Comparison of ENCODE assay signal across 10 cellular contexts in genomic region chr1:19232526-19232851, GRCh38. TPM values are rescaled to one million over a fixed set of nuclear protein-coding genes. Genes with fewer than 3 reads are reported as not detected.
A peak's percentile ranks its signal among the peaks of the same experiment; 100 is the strongest.
DNase-seq lines count a peak whose midpoint lies in the region; ATAC-seq, FAIRE-seq and TF ChIP-seq lines count a peak whose summit lies in the region.
"Had no signal": no experiment of that assay in that cellular context is flagged by ENCODE, and none has a peak within 500 bp of the region (broad histone marks: within the 10 kb centered on the region; RNA-seq: fewer than 3 reads in every experiment).

No MANE protein-coding gene starts in this region.

- H3K4me1 ChIP-seq in left ventricle myocardium inferior = peaks cover 32% of the 10 kb centered on the region
- H3K4me1 ChIP-seq in gastrocnemius medialis = peaks cover 22 to 31% of the 10 kb centered on the region in 2 donors
- no peaks in the 10 kb centered on the region for H3K4me1 ChIP-seq in mammary epithelial cell (ENCODE audit: insufficient read depth, low read length)

- no peaks in the 10 kb centered on the region for H3K27me3 ChIP-seq in left ventricle myocardium inferior (ENCODE audit: low read depth)
- no peaks in the 10 kb centered on the region for H3K27me3 ChIP-seq in gastrocnemius medialis
- H3K27me3 ChIP-seq in mammary epithelial cell (ENCODE audit: insufficient read depth, low read length) = no peaks in the 10 kb centered on the region

- no peak overlapping the region for H3K4me3 ChIP-seq in left ventricle myocardium inferior
- H3K4me3 ChIP-seq in gastrocnemius medialis = no peak overlapping the region
- H3K4me3 ChIP-seq in mammary epithelial cell (replicated peaks in 1 of 3; ENCODE audit: insufficient read depth in 1 of 3, low read depth in 2 of 3, low read length in 3 of 3) = no peak overlapping the region

- peaks cover 26% of the 10 kb centered on the region for H3K36me3 Mint-ChIP-seq in HFFc6 (ENCODE audit: low read depth)

- ATAC-seq in gastrocnemius medialis = peak; percentile 96 to 98
- no peak for ATAC-seq in GM18858 (IDR thresholded peaks at IDR 0.05; ENCODE audit: unreplicated experiment)

- no peaks in the 10 kb centered on the region for H3K79me2 ChIP-seq in mammary epithelial cell (ENCODE audit: insufficient read depth, low read length)

- H3K36me3 ChIP-seq in left ventricle myocardium inferior = peaks cover 96% of the 10 kb centered on the region
- H3K36me3 ChIP-seq in gastrocnemius medialis = peaks cover 0 to 85% of the 10 kb centered on the region in 2 donors
- H3K36me3 ChIP-seq in mammary epithelial cell (ENCODE audit: insufficient read depth, low read length) = peaks cover 31% of the 10 kb centered on the region

- H3K9me3 ChIP-seq in left ventricle myocardium inferior (replicated peaks) = no peaks in the 10 kb centered on the region
- H3K9me3 ChIP-seq in gastrocnemius medialis = no peaks in the 10 kb centered on the region
- H3K9me3 ChIP-seq in mammary epithelial cell (replicated peaks; ENCODE audit: insufficient read depth, low read length) = no peaks in the 10 kb centered on the region

- TF ChIP-seq POLR2A in gastrocnemius medialis (IDR thresholded peaks at IDR 0.05) = no peak

- no peak overlapping the region for H3K9ac ChIP-seq in mammary epithelial cell (ENCODE audit: insufficient read depth, low read length)

- H3K27ac ChIP-seq in left ventricle myocardium inferior (replicated peaks) (peak overlapping the region; percentile 66), gastrocnemius medialis (peak overlapping the region; percentile 56 to 81 (median 61)), mammary epithelial cell (ENCODE audit: insufficient read depth, low read depth, low read length) (no peak overlapping the region)

- no peak overlapping the region for H3K27ac Mint-ChIP-seq in HFFc6

- in situ Hi-C loops in gastrocnemius medialis (cut with MboI; ENCODE audit: low sequenced_read_pairs in 4 of 4) = loop anchor here in 1 of 4 donors (25.0 kb wide), 1 partner anchor 320 kb away; the partner anchor contains the start of gene ALDH4A1
- in situ Hi-C loops in mammary epithelial cell (cut with MboI; ENCODE audit: low sequenced_read_pairs in 2 of 2) = no loop called here

- dilution Hi-C loops in mammary epithelial cell (cut with HindIII; ENCODE audit: low sequenced_read_pairs) = no loop called here

- DNase-seq in HFFc6 (no peak), astrocyte of the hippocampus (ENCODE audit: low read depth, low spot score) (peak; percentile 74), left ventricle myocardium inferior (peak; percentile 34), gastrocnemius medialis (peak; percentile 68 to 71), frontal cortex (ENCODE audit: low spot score in 2 of 2) (no peak), mammary epithelial cell (no peak), NCI-H345 treated with DMSO at 0.1 percent for 48 hours (lab: John Stamatoyannopoulos, UW; ENCODE audit: unreplicated experiment) (no peak)
- DNase-seq: EL, NCI-H2081 had no signal

- intact Hi-C loops in left ventricle myocardium inferior (cut with micrococcal nuclease) (no loop called here), gastrocnemius medialis (cut with DNase I; ENCODE audit: low total_unique reads) (no loop called here), mammary epithelial cell (cut with micrococcal nuclease) (no loop called here)

- no TSS peak for BruUV-seq in mammary epithelial cell (replicated peaks; lab: Mats Ljungman, UMichigan)

- FAIRE-seq in frontal cortex (lab: Jason Lieb, UNC) = no peak

- no peak overlapping the region for H2AFZ ChIP-seq in mammary epithelial cell (ENCODE audit: low read depth, low read length)

- H4K20me1 ChIP-seq in mammary epithelial cell (ENCODE audit: insufficient read depth, low read length) = no peaks in the 10 kb centered on the region

- no peak overlapping the region for H3K4me2 ChIP-seq in mammary epithelial cell (ENCODE audit: insufficient read depth, low read depth, low read length)

- H3K4me3 Mint-ChIP-seq in HFFc6 = no peak overlapping the region

- TF ChIP-seq CTCF in HFFc6 (IDR thresholded peaks at IDR 0.05) (peak; percentile 45), left ventricle myocardium inferior (IDR thresholded peaks at IDR 0.05; ENCODE audit: borderline replicate concordance) (peak; percentile 36), gastrocnemius medialis (IDR thresholded peaks at IDR 0.05 in 4 of 5, conservative IDR thresholded peaks at IDR 0.05 in 1 of 5) (peak in 2 of 5 experiments; percentile 20 to 32), mammary epithelial cell (conservative IDR thresholded peaks at IDR 0.05 in 1 of 2, IDR thresholded peaks at IDR 0.05 in 1 of 2; ENCODE audit: extremely low read depth in 1 of 2, insufficient read depth in 1 of 2, low read depth in 1 of 2, low read length in 2 of 2) (peak in 1 of 2 donors; percentile 2)

- H3K4me1 Mint-ChIP-seq in HFFc6 (ENCODE audit: low read depth) = no peaks in the 10 kb centered on the region

- CTCF ChIA-PET in mammary epithelial cell (lab: Charles Lee; ENCODE audit: low non-redundant PET) = no interaction called here

- H3K27me3 Mint-ChIP-seq in HFFc6 (ENCODE audit: insufficient read depth) = no peaks in the 10 kb centered on the region; the same call in 1 of the 2 replicates

- H3K9me3 Mint-ChIP-seq in HFFc6 = no peaks in the 10 kb centered on the region

RNA-seq across cellular contexts. Expression of gene EMC1, which starts 18.8 kb away (rescaled TPM):
- total RNA-seq in HFFc6 (2021; fragmentation: NEBNext Ultra II Directional; extraction: Animal tissue kit (Norgen Biotek cat#: 25700)) = 100 to 1,000 TPM in 2 of 6 experiments, 10 to 100 TPM in 4; 86.8 to 106 (median 93.6) TPM
- 27.6 TPM for total RNA-seq in left ventricle myocardium inferior
- 10 to 100 TPM; 24.7 to 49.7 (median 43.0) TPM for total RNA-seq in gastrocnemius medialis
- 75.0 TPM for total RNA-seq in frontal cortex
- 10 to 100 TPM; 68.0 to 75.0 TPM for total RNA-seq in mammary epithelial cell
- 55.7 TPM for polyA plus RNA-seq in mammary epithelial cell
- polyA minus RNA-seq in mammary epithelial cell = 101 TPM

RNA-seq across cellular contexts. Expression of gene MRTO4, which starts 19.1 kb away (rescaled TPM):
- 10 to 100 TPM; 40.0 to 61.9 (median 45.0) TPM for total RNA-seq in HFFc6 (2021; fragmentation: NEBNext Ultra II Directional; extraction: Animal tissue kit (Norgen Biotek cat#: 25700))
- 10.0 TPM for total RNA-seq in left ventricle myocardium inferior
- total RNA-seq in gastrocnemius medialis = 10 to 100 TPM; 19.2 to 28.8 (median 26.7) TPM
- total RNA-seq in frontal cortex = 31.8 TPM
- 10 to 100 TPM; 23.3 to 51.6 TPM for total RNA-seq in mammary epithelial cell
- 73.6 TPM for polyA plus RNA-seq in mammary epithelial cell
- 22.3 TPM for polyA minus RNA-seq in mammary epithelial cell

RNA-seq across cellular contexts. Expression of gene UBR4, which starts 22.4 kb away (rescaled TPM):
- total RNA-seq in HFFc6 (2021; fragmentation: NEBNext Ultra II Directional; extraction: Animal tissue kit (Norgen Biotek cat#: 25700)) = 100 to 1,000 TPM in 1 of 6 experiments, 10 to 100 TPM in 5; 74.2 to 116 (median 88.6) TPM
- total RNA-seq in left ventricle myocardium inferior (54.3 TPM), gastrocnemius medialis (100 to 1,000 TPM; 156 to 293 (median 197) TPM), frontal cortex (69.7 TPM), mammary epithelial cell (100 to 1,000 TPM; 128 to 158 TPM)
- 35.6 TPM for polyA plus RNA-seq in mammary epithelial cell
- polyA minus RNA-seq in mammary epithelial cell = 325 TPM

RNA-seq across cellular contexts. Expression of gene AKR7A3, which starts 56.1 kb away (rescaled TPM):
- under 1 TPM in 5 of 6 experiments, not detected in 1; 0.12 to 0.46 (median 0.27) TPM for total RNA-seq in HFFc6 (2021; fragmentation: NEBNext Ultra II Directional; extraction: Animal tissue kit (Norgen Biotek cat#: 25700))
- total RNA-seq in left ventricle myocardium inferior (0.14 TPM), gastrocnemius medialis (under 1 TPM; 0.17 to 0.61 (median 0.32) TPM), frontal cortex (1.2 TPM), mammary epithelial cell (under 1 TPM; 0.50 to 0.59 TPM)
- polyA plus RNA-seq in mammary epithelial cell = 0.16 TPM
- polyA minus RNA-seq in mammary epithelial cell = not detected

Comparison
In these comparisons a context has a peak if more than half of its experiments do, and no peak if none do; other contexts are left out.
1. DNase-seq: peak in astrocyte of the hippocampus (single experiment), left ventricle myocardium inferior (single experiment) and gastrocnemius medialis (2 of 2); none in HFFc6 (single experiment), frontal cortex (0 of 2), mammary epithelial cell (single experiment) and NCI-H345 treated with DMSO at 0.1 percent for 48 hours (single experiment).